ENCODE assay signal across 15 cellular contexts in the genomic region with DNA sequence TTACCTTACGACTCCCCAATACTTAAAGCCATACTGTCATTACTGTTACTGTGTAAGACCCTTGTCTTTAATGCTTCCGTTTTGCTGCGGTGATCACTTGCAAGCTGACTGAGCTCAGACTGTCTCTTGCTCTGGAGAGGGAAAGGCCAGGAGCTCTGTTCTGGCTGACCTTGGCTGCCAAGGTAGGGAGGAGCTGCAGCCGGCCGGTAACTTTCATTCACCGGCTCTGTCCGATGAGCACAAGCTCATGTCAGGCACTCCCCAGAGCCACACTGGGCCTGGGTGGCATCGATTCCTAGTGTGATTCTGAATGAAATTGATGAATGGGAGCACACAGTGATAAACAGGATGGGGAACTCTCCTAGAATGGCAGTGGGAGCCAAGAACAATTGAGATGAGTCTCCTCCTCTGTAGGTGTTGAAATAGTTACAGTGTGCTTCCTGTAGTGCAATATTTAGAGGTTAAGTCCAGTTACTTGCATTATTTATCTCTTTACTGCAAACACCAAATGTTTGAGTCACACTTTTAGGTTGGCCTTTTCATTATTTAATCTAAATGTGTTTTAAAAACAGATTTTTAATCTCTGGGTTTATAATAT.
DNase-seq lines count a peak whose midpoint lies in the region; ATAC-seq, FAIRE-seq and TF ChIP-seq lines count a peak whose summit lies in the region.
"Had no signal": no experiment of that assay in that cellular context is flagged by ENCODE, and none has a peak within 500 bp of the region (broad histone marks: within the 10 kb centered on the region; RNA-seq: fewer than 3 reads in every experiment).

No MANE protein-coding gene starts in this region.

- H3K9me3 ChIP-seq in pancreas (no peaks in the 10 kb centered on the region), WERI-Rb-1 (ENCODE audit: severe bottlenecking) (no peaks in the 10 kb centered on the region)
- H3K9me3 ChIP-seq: SJCRH30 had no signal

- 25 to 33% methylated on average over 8 of the region's 8 CpGs for WGBS in pancreas, 2 donors

- H3K4me3 ChIP-seq in epithelial cell of esophagus (ENCODE audit: low read length) (no peak overlapping the region), pancreas (no peak overlapping the region), WERI-Rb-1 (ENCODE audit: low read depth, low read length) (no peak overlapping the region)
- H3K4me3 ChIP-seq: SJCRH30 had no signal

- H3K27me3 ChIP-seq in pancreas (no peaks in the 10 kb centered on the region), WERI-Rb-1 (ENCODE audit: insufficient read depth, low read depth, severe bottlenecking) (no peaks in the 10 kb centered on the region)
- H3K27me3 ChIP-seq: SJCRH30 had no signal

- FAIRE-seq in pancreas (lab: Jason Lieb, UNC) = no peak
- FAIRE-seq: small intestine had no signal

- intact Hi-C loops in pancreas (cut with DNase I) = no loop called here

- H3K4me1 ChIP-seq in pancreas = peaks cover 0 to 9% (median 9%) of the 10 kb centered on the region in 3 donors
- H3K4me1 ChIP-seq: SJCRH30 had no signal

- peak; percentile 4 to 49 for DNase-seq in NCI-H2081 (lab: John Stamatoyannopoulos, UW)
- DNase-seq in NCI-H2081 treated with DMSO at 0.1 percent for 48 hours (lab: John Stamatoyannopoulos, UW) = no peak
- DNase-seq in NCI-H69 (lab: John Stamatoyannopoulos, UW) = peak; percentile 15
- DNase-seq in epithelial cell of esophagus (ENCODE audit: low read depth) = peak; percentile 43
- DNase-seq in pancreas = no peak
- DNase-seq in central memory CD4-positive, alpha-beta T cell = no peak
- DNase-seq in WERI-Rb-1 = no peak
- DNase-seq: activated CD4-positive, alpha-beta T cell treated with anti-CD3 and anti-CD28 coated beads for 1 hour; Karpas-422; NCI-H226; SJCRH30; small intestine had no signal

- H3K36me3 ChIP-seq in pancreas (peaks cover 0 to 6% (median 0%) of the 10 kb centered on the region in 3 donors), WERI-Rb-1 (peaks cover 6% of the 10 kb centered on the region; the same call in 1 of the 2 replicates)
- H3K36me3 ChIP-seq: SJCRH30 had no signal

- ATAC-seq in pancreas (peak in 3 of 4 donors; percentile 52 to 85 (median 79)), HG03159 (IDR thresholded peaks at IDR 0.05; ENCODE audit: unreplicated experiment) (no peak)

- H3K27ac ChIP-seq in pancreas (no peak overlapping the region), WERI-Rb-1 (no peak overlapping the region)
- H3K27ac ChIP-seq: 22Rv1, epithelial cell of prostate, SJCRH30 had no signal

- no peak for TF ChIP-seq CTCF in epithelial cell of esophagus (IDR thresholded peaks at IDR 0.05; ENCODE audit: insufficient read depth, low read depth, low read length, missing control alignments)
- TF ChIP-seq CTCF in pancreas (IDR thresholded peaks at IDR 0.05) = no peak
- no peak for TF ChIP-seq CTCF in WERI-Rb-1 (IDR thresholded peaks at IDR 0.05; ENCODE audit: low read depth, low read length)

Comparison
In these comparisons a context has a peak if more than half of its experiments do, and no peak if none do; other contexts are left out.
1. DNase-seq: peak in NCI-H2081 (2 of 2), NCI-H69 (single experiment) and epithelial cell of esophagus (single experiment); none in NCI-H2081 treated with DMSO at 0.1 percent for 48 hours (single experiment), pancreas (0 of 6), central memory CD4-positive, alpha-beta T cell (single experiment) and WERI-Rb-1 (single experiment).